In genomic region chr11:126474888-126475626, GRCh38 we compare ENCODE assay signal across 22 cellular contexts.
DNase-seq lines count a peak whose midpoint lies in the region; ATAC-seq, FAIRE-seq and TF ChIP-seq lines count a peak whose summit lies in the region.
"Had no signal": no experiment of that assay in that cellular context is flagged by ENCODE, and none has a peak within 500 bp of the region (broad histone marks: within the 10 kb centered on the region; RNA-seq: fewer than 3 reads in every experiment).

No MANE protein-coding gene starts in this region.

- TF ChIP-seq EP300 in gastroesophageal sphincter (IDR thresholded peaks at IDR 0.05): no peak

- DNase-seq in Kasumi-1 (lab: John Stamatoyannopoulos, UW) (peak; percentile 21 to 46), brain pericyte (ENCODE audit: low read depth, low spot score) (peak; percentile 78), kidney (peak; percentile 82), retina (peak; percentile 30), HCEC 1CT (no peak), NCI-H82 treated with DMSO at 0.1 percent for 48 hours (lab: John Stamatoyannopoulos, UW; ENCODE audit: unreplicated experiment) (no peak)
- DNase-seq: activated CD4-positive, alpha-beta T cell treated with anti-CD3 and anti-CD28 coated beads for 36 hours; activated effector memory CD4-positive, alpha-beta T cell treated with Interleukin-2 at 50 U/mL for 16 hours; kidney glomerular epithelial cell; MG63; NCI-H1417 treated with DMSO at 0.1 percent for 48 hours; NCI-H524 treated with DMSO at 0.1 percent for 48 hours; substantia nigra; SW 1271 had no signal

- no peak for FAIRE-seq in kidney (lab: Jason Lieb, UNC)
- FAIRE-seq: bronchial epithelial cell, D721Med had no signal

- intact Hi-C loops in kidney (cut with DNase I): no loop called here

- WGBS in gastroesophageal sphincter (ENCODE audit: low coverage in 1 of 2), 2 donors: 60% methylated on average over 6 of the region's 18 CpGs; no CpG with 5 or more reads in 1 of the 2 donors

- TF ChIP-seq CTCF in kidney (IDR thresholded peaks at IDR 0.05; ENCODE audit: borderline replicate concordance, extremely low read depth, insufficient read depth) (no peak), gastroesophageal sphincter (IDR thresholded peaks at IDR 0.05) (no peak)

- TF ChIP-seq POLR2A in gastroesophageal sphincter (IDR thresholded peaks at IDR 0.05): no peak

- H3K27me3 ChIP-seq in gastroesophageal sphincter: no peaks in the 10 kb centered on the region
- H3K27me3 ChIP-seq: MG63, neural progenitor cell had no signal

- H3K27ac ChIP-seq in kidney (ENCODE audit: low read depth in 2 of 2, low read length in 2 of 2) (no peak overlapping the region), gastroesophageal sphincter (no peak overlapping the region)
- H3K27ac ChIP-seq: HL-60, neural progenitor cell, RWPE1 had no signal

- no peak overlapping the region for H3K4me3 ChIP-seq in kidney (ENCODE audit: low read length in 2 of 2)
- no peak overlapping the region for H3K4me3 ChIP-seq in gastroesophageal sphincter
- H3K4me3 ChIP-seq: MG63, mucosa of descending colon, neural progenitor cell had no signal

- ATAC-seq in gastroesophageal sphincter: no peak
- ATAC-seq in HG02885 (IDR thresholded peaks at IDR 0.05; ENCODE audit: poor library complexity, unreplicated experiment): no peak
- ATAC-seq: activated CD4-positive, alpha-beta T cell treated with anti-CD3 and anti-CD28 coated beads for 36 hours; mucosa of descending colon had no signal

- no peak overlapping the region for H3K9ac ChIP-seq in kidney (ENCODE audit: low read length in 2 of 2)
- H3K9ac ChIP-seq: neural progenitor cell had no signal

- no peaks in the 10 kb centered on the region for H3K9me3 ChIP-seq in kidney (ENCODE audit: control insufficient read depth in 1 of 2, low read length in 2 of 2)
- no peaks in the 10 kb centered on the region for H3K9me3 ChIP-seq in gastroesophageal sphincter
- H3K9me3 ChIP-seq: MG63, mucosa of descending colon had no signal

- H3K4me1 ChIP-seq in kidney (ENCODE audit: control insufficient read depth in 1 of 2, insufficient read depth in 1 of 2, low read depth in 1 of 2, low read length in 2 of 2): peaks cover 0 to 3% of the 10 kb centered on the region in 2 donors
- peaks cover 0 to 1% (median 0%) of the 10 kb centered on the region in 3 donors for H3K4me1 ChIP-seq in gastroesophageal sphincter

- H3K36me3 ChIP-seq in kidney (ENCODE audit: control insufficient read depth in 1 of 2, insufficient read depth in 2 of 2, low read length in 2 of 2) (no peaks in the 10 kb centered on the region), gastroesophageal sphincter (no peaks in the 10 kb centered on the region)
- H3K36me3 ChIP-seq: MG63, neural progenitor cell had no signal

Comparison
In these comparisons a context has a peak if more than half of its experiments do, and no peak if none do; other contexts are left out.
1. DNase-seq: peak in Kasumi-1 (2 of 2), brain pericyte (single experiment), kidney (single experiment) and retina (single experiment); none in HCEC 1CT (single experiment) and NCI-H82 treated with DMSO at 0.1 percent for 48 hours (single experiment).